8 cellular contexts compared by ENCODE assay signal in genomic region chr17:82229686-82230626, GRCh38. TPM values are rescaled to one million over a fixed set of nuclear protein-coding genes. Genes with fewer than 3 reads are reported as not detected.
DNase-seq lines count a peak whose midpoint lies in the region; ATAC-seq and TF ChIP-seq lines count a peak whose summit lies in the region.

No MANE protein-coding gene starts in this region.

- intact Hi-C loops in upper lobe of right lung (cut with DNase I): no loop called here

- TF ChIP-seq CTCF in brain (conservative IDR thresholded peaks at IDR 0.05) (no peak), upper lobe of right lung (IDR thresholded peaks at IDR 0.05) (no peak)

- H3K4me3 ChIP-seq in upper lobe of right lung: peak overlapping the region; percentile 73

- peak overlapping the region; percentile 91 for H3K27ac ChIP-seq in upper lobe of right lung

- H3K9me3 Mint-ChIP-seq in brain: no peaks in the 10 kb centered on the region
- no peaks in the 10 kb centered on the region for H3K9me3 Mint-ChIP-seq in memory B cell

- H3K27me3 Mint-ChIP-seq in brain (peaks cover 24% of the 10 kb centered on the region), memory B cell (no peaks in the 10 kb centered on the region)

- no peaks in the 10 kb centered on the region for H3K9me3 ChIP-seq in upper lobe of right lung

- H3K27ac Mint-ChIP-seq in brain (peak overlapping the region in 4 of 5 experiments; percentile 53 to 92 (median 82)), memory B cell (peak overlapping the region; percentile 79)

- H3K4me3 Mint-ChIP-seq in brain (peak overlapping the region; percentile 83 to 88 (median 84)), memory B cell (peak overlapping the region; percentile 82)

- no peaks in the 10 kb centered on the region for H3K36me3 Mint-ChIP-seq in brain
- no peaks in the 10 kb centered on the region for H3K36me3 Mint-ChIP-seq in memory B cell

- no peaks in the 10 kb centered on the region for H3K36me3 ChIP-seq in upper lobe of right lung

- peaks cover 32% of the 10 kb centered on the region for H3K4me1 ChIP-seq in upper lobe of right lung

- ATAC-seq in memory B cell (ENCODE audit: low read depth): no peak
- ATAC-seq in upper lobe of right lung: no peak
- no peak for ATAC-seq in GM19395 (IDR thresholded peaks at IDR 0.05; ENCODE audit: unreplicated experiment)

- H3K4me1 Mint-ChIP-seq in brain (peaks cover 20% of the 10 kb centered on the region), memory B cell (peaks cover 14% of the 10 kb centered on the region)

- DNase-seq in activated effector memory CD4-positive, alpha-beta T cell treated with anti-CD3 and anti-CD28 coated beads, Interleukin-2, amount 50 U/mL, for 16 hours: peak; percentile 63
- DNase-seq in activated effector memory CD4-positive, alpha-beta T cell treated with Interleukin-2 at 50 U/mL for 16 hours: no peak
- DNase-seq in memory B cell (ENCODE audit: low spot score in 2 of 2) (no peak), upper lobe of right lung (peak; percentile 74), COLO668 (lab: John Stamatoyannopoulos, UW; ENCODE audit: unreplicated experiment) (no peak), cerebellar cortex (ENCODE audit: low spot score) (no peak)

- no peaks in the 10 kb centered on the region for H3K27me3 ChIP-seq in upper lobe of right lung

RNA-seq across cellular contexts. Expression of gene SLC16A3, which starts 1.1 kb away (rescaled TPM):
- 8.7 TPM for polyA plus RNA-seq in brain (ENCODE audit: insufficient read depth, low read depth, low replicate concordance)
- 77.5 TPM for total RNA-seq in upper lobe of right lung

RNA-seq across cellular contexts. Expression of gene CCDC57, which starts 17.3 kb away (rescaled TPM):
- polyA plus RNA-seq in brain (ENCODE audit: insufficient read depth, low read depth, low replicate concordance): 15.6 TPM
- 50.5 TPM for total RNA-seq in upper lobe of right lung

RNA-seq across cellular contexts. Expression of gene CSNK1D, which starts 43.5 kb away (rescaled TPM):
- polyA plus RNA-seq in brain (ENCODE audit: insufficient read depth, low read depth, low replicate concordance): 62.3 TPM
- total RNA-seq in upper lobe of right lung: 150 TPM

Comparison
In these comparisons a context has a peak if more than half of its experiments do, and no peak if none do; other contexts are left out.
1. DNase-seq: peak in activated effector memory CD4-positive, alpha-beta T cell treated with anti-CD3 and anti-CD28 coated beads, Interleukin-2, amount 50 U/mL, for 16 hours (single experiment) and upper lobe of right lung (single experiment); none in activated effector memory CD4-positive, alpha-beta T cell treated with Interleukin-2 at 50 U/mL for 16 hours (single experiment), memory B cell (0 of 2), COLO668 (single experiment) and cerebellar cortex (single experiment).